Comparison of ENCODE assay signal across 18 cellular contexts in the genomic region with DNA sequence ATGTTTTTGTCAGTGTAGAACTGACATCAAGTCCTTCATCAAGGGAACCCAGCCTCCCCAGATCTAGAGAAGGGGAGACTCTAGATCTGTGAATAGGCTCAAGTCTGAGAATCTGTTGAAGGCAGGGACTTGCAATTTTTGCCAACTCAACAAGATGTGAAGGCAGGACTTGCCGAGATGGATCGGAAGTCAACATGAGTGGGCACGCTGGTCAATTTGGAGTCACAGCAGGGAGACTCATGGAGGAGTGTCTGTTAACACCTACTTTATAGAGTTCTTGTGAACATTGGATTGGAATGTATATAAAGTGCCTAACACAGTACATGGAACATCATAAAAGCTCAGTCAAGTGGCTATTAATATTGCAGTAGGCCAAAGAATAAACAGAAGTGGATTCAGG. TPM values are rescaled to one million over a fixed set of nuclear protein-coding genes. Genes with fewer than 3 reads are reported as not detected.
A peak's percentile ranks its signal among the peaks of the same experiment; 100 is the strongest.
DNase-seq lines count a peak whose midpoint lies in the region; ATAC-seq, FAIRE-seq and TF ChIP-seq lines count a peak whose summit lies in the region.
"Had no signal": no experiment of that assay in that cellular context is flagged by ENCODE, and none has a peak within 500 bp of the region (broad histone marks: within the 10 kb centered on the region; RNA-seq: fewer than 3 reads in every experiment).

No MANE protein-coding gene starts in this region.

- H3K27ac Mint-ChIP-seq in activated naive CD8-positive, alpha-beta T cell treated with anti-CD3 and anti-CD28 coated beads, Interleukin-2, amount 50 U/mL, for 24 hours: no peak overlapping the region
- H3K27ac Mint-ChIP-seq: GM23338 had no signal

- intact Hi-C loops in GM12878 (cut with micrococcal nuclease; ENCODE audit: unreplicated experiment): no loop called here
- intact Hi-C loops in Right ventricle myocardium inferior (cut with DNase I): no loop called here

- H3K4me1 Mint-ChIP-seq in activated naive CD8-positive, alpha-beta T cell treated with anti-CD3 and anti-CD28 coated beads, Interleukin-2, amount 50 U/mL, for 24 hours: peaks cover 3% of the 10 kb centered on the region
- H3K4me1 Mint-ChIP-seq: GM23338 had no signal

- H3K9ac ChIP-seq in GM12878 (ENCODE audit: control insufficient read depth, insufficient read depth, low read length): no peak overlapping the region

- peak; percentile 35 for FAIRE-seq in GM12878 (lab: Jason Lieb, UNC)
- FAIRE-seq: GM12892, RCC 7860 had no signal

- H3K36me3 ChIP-seq in GM12878 (ENCODE audit: control insufficient read depth in 2 of 2, insufficient read depth in 2 of 2, low read length in 1 of 2): peaks cover 8 to 14% of the 10 kb centered on the region in 2 experiments; a peak in 3 of 4 replicates

- in situ Hi-C loops in GM12878 (cut with MboI): no loop called here

- no peaks in the 10 kb centered on the region for H3K4me1 ChIP-seq in GM12878 (ENCODE audit: control insufficient read depth, insufficient read depth, low read length)
- H3K4me1 ChIP-seq: Caco-2 had no signal

- no peak for TF ChIP-seq CTCF in GM12878 (IDR thresholded peaks at IDR 0.05 in 2 of 3, conservative IDR thresholded peaks at IDR 0.05 in 1 of 3; ENCODE audit: control insufficient read depth in 2 of 3, extremely low read depth in 1 of 3, insufficient read depth in 1 of 3, low read depth in 3 of 3, low read length in 3 of 3)

- no peak for ATAC-seq in GM12878
- ATAC-seq in Right ventricle myocardium inferior: no peak
- ATAC-seq in activated naive CD8-positive, alpha-beta T cell treated with anti-CD3 and anti-CD28 coated beads, Interleukin-2, amount 50 U/mL, for 24 hours: no peak
- ATAC-seq: GM23338 had no signal

- no peaks in the 10 kb centered on the region for H3K9me3 ChIP-seq in GM12878 (replicated peaks; ENCODE audit: control insufficient read depth, insufficient read depth, low read length)
- H3K9me3 ChIP-seq: Caco-2 had no signal

- H3K9me3 Mint-ChIP-seq in activated naive CD8-positive, alpha-beta T cell treated with anti-CD3 and anti-CD28 coated beads, Interleukin-2, amount 50 U/mL, for 24 hours: no peaks in the 10 kb centered on the region

- H3K27me3 Mint-ChIP-seq in activated naive CD8-positive, alpha-beta T cell treated with anti-CD3 and anti-CD28 coated beads, Interleukin-2, amount 50 U/mL, for 24 hours: no peaks in the 10 kb centered on the region

- H3K27ac ChIP-seq in GM12878 (ENCODE audit: control insufficient read depth, insufficient read depth): no peak overlapping the region
- H3K27ac ChIP-seq: 22Rv1, SK-N-MC had no signal

- no TSS peak for BruUV-seq in GM12878 (replicated peaks; lab: Mats Ljungman, UMichigan)

- H3K36me3 Mint-ChIP-seq in activated naive CD8-positive, alpha-beta T cell treated with anti-CD3 and anti-CD28 coated beads, Interleukin-2, amount 50 U/mL, for 24 hours (ENCODE audit: low read depth): peaks cover 13% of the 10 kb centered on the region

- no peak for TF ChIP-seq POLR2A in GM12878 (IDR thresholded peaks at IDR 0.05; ENCODE audit: low read depth, low read length)

- 96% methylated on average over 3 of the region's 3 CpGs for whole genome bisulfite sequencing in GM12878 (ENCODE audit: insufficient coverage, insufficient replicate concordance, low lambda C conversion rate, missing lambda C conversion rate)

- H2AFZ ChIP-seq in GM12878 (ENCODE audit: control insufficient read depth, low read depth, low read length): no peak overlapping the region
- H2AFZ ChIP-seq: GM23338 had no signal

- no peak overlapping the region for H3K4me3 ChIP-seq in GM12878
- H3K4me3 ChIP-seq: GM23338, SK-N-MC had no signal

- no peak for TF ChIP-seq EP300 in GM12878 (IDR thresholded peaks at IDR 0.05; ENCODE audit: borderline replicate concordance in 1 of 2, control insufficient read depth in 1 of 2, low read depth in 2 of 2, low read length in 2 of 2)

- H3K4me3 Mint-ChIP-seq in activated naive CD8-positive, alpha-beta T cell treated with anti-CD3 and anti-CD28 coated beads, Interleukin-2, amount 50 U/mL, for 24 hours: no peak overlapping the region
- H3K4me3 Mint-ChIP-seq: GM23338 had no signal

- POLR2A ChIA-PET in GM12878 (lab: Charles Lee): no interaction called here

- RAD21 ChIA-PET in GM12878 (lab: Charles Lee; ENCODE audit: unreplicated experiment): interaction anchor here (2.0 to 3.8 kb wide), 3 partner anchors 16 to 170 kb away, joined by 6 to 20 read pairs (median 14); a partner anchor contains a TSS

- CTCF ChIA-PET in GM12878 (lab: Yijun Ruan, JAX): interaction anchor here (1.1 to 8.9 kb wide), 9 partner anchors 9 to 191 kb away, joined by 3 to 89 read pairs (median 3); a partner anchor contains a TSS

- H3K4me2 ChIP-seq in GM12878 (ENCODE audit: control insufficient read depth, insufficient read depth): no peak overlapping the region
- H3K4me2 ChIP-seq: GM23338 had no signal

- H4K20me1 ChIP-seq in GM12878 (ENCODE audit: control insufficient read depth, insufficient read depth): no peaks in the 10 kb centered on the region

- no peaks in the 10 kb centered on the region for H3K79me2 ChIP-seq in GM12878 (ENCODE audit: control insufficient read depth, insufficient read depth, low read length)

- no peaks in the 10 kb centered on the region for H3K27me3 ChIP-seq in GM12878 (replicated peaks in 1 of 2; ENCODE audit: control insufficient read depth in 2 of 2, insufficient read depth in 2 of 2, low read length in 1 of 2)

- peak; percentile 33 for DNase-seq in DMS53 (lab: John Stamatoyannopoulos, UW)
- DNase-seq in DMS53 treated with DMSO at 0.1 percent for 48 hours (lab: John Stamatoyannopoulos, UW; ENCODE audit: unreplicated experiment): no peak
- DNase-seq in DMS79 treated with DMSO at 0.1 percent for 48 hours (lab: John Stamatoyannopoulos, UW): peak; percentile 53
- DNase-seq in GM12878 (ENCODE audit: low read depth, low spot score): no peak
- no peak for DNase-seq in Right ventricle myocardium inferior (ENCODE audit: missing footprints)
- DNase-seq in activated naive CD8-positive, alpha-beta T cell treated with anti-CD3 and anti-CD28 coated beads, Interleukin-2, amount 50 U/mL, for 24 hours: no peak
- DNase-seq: Caco-2, HCEC 1CT, NCI-H1092 treated with DMSO at 0.1 percent for 48 hours, NCI-H187, NCI-H2107, NCI-H226, SHP77 had no signal

- SMC1A ChIA-PET in GM12878 (lab: Charles Lee; ENCODE audit: uncharacterized antibody, unreplicated experiment): interaction anchor here (1.1 to 8.6 kb wide), 4 partner anchors 8 to 191 kb away, joined by 3 to 64 read pairs (median 6); a partner anchor contains a TSS

- TF ChIP-seq RAD21 in GM12878 (IDR thresholded peaks at IDR 0.05; ENCODE audit: insufficient read depth, low read depth, low read length): no peak

RNA-seq across cellular contexts. Expression of a gene that starts 10.0 kb away (rescaled TPM):
- 8.7 and 9.3 TPM in 2 replicates for total RNA-seq in GM12878 (2013; cell fraction: nucleolus; rRNA removed)
- total RNA-seq in GM12878 (2014; rRNA removed) (10.7 and 11.5 TPM in 2 replicates), GM12878 (2014; rRNA removed; fragmentation: Illumina TruSeq; extraction: Trizol) (6.8 and 7.0 TPM in 2 replicates), GM12878 (2021) (12.4 and 13.2 TPM in 2 replicates), Right ventricle myocardium inferior (4.2 TPM)
- 3.3 TPM for polyA plus RNA-seq in GM12878 (2011; ENCODE audit: low read depth)
- polyA plus RNA-seq in GM12878 (2011; rRNA removed) (6.4 and 7.6 TPM in 2 replicates), GM12878 (2014; fragmentation: Illumina TruSeq; extraction: Trizol) (7.2 and 8.2 TPM in 2 replicates), GM12878 (2014; fragmentation: Nextera tagmentation; extraction: Ambion mirVana) (1 to 10 TPM; 4.7 to 6.3 TPM), GM12878 (2014; rRNA removed) (9.1 and 9.5 TPM in 2 replicates), GM12878 (2016; fragmentation: Nextera tagmentation; extraction: Ambion mirVana) (1 to 10 TPM; 8.8 to 9.9 TPM)
- polyA plus RNA-seq in GM12878 (2011; cell fraction: cytosol; rRNA removed): 8.6 and 10.9 TPM in 2 replicates
- 10.5 and 15.1 TPM in 2 replicates for polyA plus RNA-seq in GM12878 (2011; cell fraction: nucleus; rRNA removed)
- 4.9 and 5.7 TPM in 2 replicates for polyA plus RNA-seq in GM12878 (2012)
- polyA minus RNA-seq in GM12878 (2011; rRNA and poly(A)+ RNA removed): 7.9 and 15.4 TPM in 2 replicates
- polyA minus RNA-seq in GM12878 (2011; cell fraction: cytosol; rRNA and poly(A)+ RNA removed): 4.7 and 6.8 TPM in 2 replicates
- 5.2 and 10.3 TPM in 2 replicates for polyA minus RNA-seq in GM12878 (2011; cell fraction: nucleus; rRNA and poly(A)+ RNA removed)

RNA-seq across cellular contexts. Expression of a gene that starts 14.7 kb away (rescaled TPM):
- 64.7 and 73.9 TPM in 2 replicates for total RNA-seq in GM12878 (2013; cell fraction: nucleolus; rRNA removed)
- 8.9 and 9.1 TPM in 2 replicates for total RNA-seq in GM12878 (2014; rRNA removed)
- 6.4 and 7.0 TPM in 2 replicates for total RNA-seq in GM12878 (2014; rRNA removed; fragmentation: Illumina TruSeq; extraction: Trizol)
- total RNA-seq in GM12878 (2021): 11.1 and 11.5 TPM in 2 replicates
- polyA plus RNA-seq in GM12878 (2011; ENCODE audit: low read depth): 3.0 TPM
- 10.8 and 11.6 TPM in 2 replicates for polyA plus RNA-seq in GM12878 (2011; rRNA removed)
- 10.9 and 11.7 TPM in 2 replicates for polyA plus RNA-seq in GM12878 (2011; cell fraction: cytosol; rRNA removed)
- 14.9 and 20.0 TPM in 2 replicates for polyA plus RNA-seq in GM12878 (2011; cell fraction: nucleus; rRNA removed)
- 6.5 and 7.5 TPM in 2 replicates for polyA plus RNA-seq in GM12878 (2012)
- 5.8 and 6.2 TPM in 2 replicates for polyA plus RNA-seq in GM12878 (2014; fragmentation: Illumina TruSeq; extraction: Trizol)
- 1 to 10 TPM in 1 of 2 experiments, under 1 TPM in 1; 0.87 to 1.5 TPM for polyA plus RNA-seq in GM12878 (2014; fragmentation: Nextera tagmentation; extraction: Ambion mirVana)
- polyA plus RNA-seq in GM12878 (2014; rRNA removed): 11.5 and 12.8 TPM in 2 replicates
- polyA plus RNA-seq in GM12878 (2016; fragmentation: Nextera tagmentation; extraction: Ambion mirVana): 1 to 10 TPM; 5.9 to 8.1 TPM
- 6.2 and 11.4 TPM in 2 replicates for polyA minus RNA-seq in GM12878 (2011; rRNA and poly(A)+ RNA removed)
- 4.7 and 5.9 TPM in 2 replicates for polyA minus RNA-seq in GM12878 (2011; cell fraction: cytosol; rRNA and poly(A)+ RNA removed)
- polyA minus RNA-seq in GM12878 (2011; cell fraction: nucleus; rRNA and poly(A)+ RNA removed): 8.6 and 13.2 TPM in 2 replicates
- 7.6 TPM for total RNA-seq in Right ventricle myocardium inferior

RNA-seq across cellular contexts. Expression of a gene that starts 28.7 kb away (rescaled TPM):
- total RNA-seq in GM12878 (2013; cell fraction: nucleolus; rRNA removed): 16.5 and 18.2 TPM in 2 replicates
- total RNA-seq in GM12878 (2014; rRNA removed) (12.5 and 13.6 TPM in 2 replicates), GM12878 (2014; rRNA removed; fragmentation: Illumina TruSeq; extraction: Trizol) (7.4 and 8.6 TPM in 2 replicates), GM12878 (2021) (9.2 and 12.6 TPM in 2 replicates), Right ventricle myocardium inferior (12.2 TPM)
- 1.7 TPM for polyA plus RNA-seq in GM12878 (2011; ENCODE audit: low read depth)
- polyA plus RNA-seq in GM12878 (2011; rRNA removed) (6.0 and 6.3 TPM in 2 replicates), GM12878 (2014; fragmentation: Illumina TruSeq; extraction: Trizol) (2.7 and 8.5 TPM in 2 replicates), GM12878 (2014; fragmentation: Nextera tagmentation; extraction: Ambion mirVana) (under 1 TPM; 0.14 to 0.88 TPM), GM12878 (2014; rRNA removed) (12.9 and 13.7 TPM in 2 replicates), GM12878 (2016; fragmentation: Nextera tagmentation; extraction: Ambion mirVana) (10 to 100 TPM; 16.2 to 17.4 TPM)
- polyA plus RNA-seq in GM12878 (2011; cell fraction: cytosol; rRNA removed): 5.5 and 8.8 TPM in 2 replicates
- polyA plus RNA-seq in GM12878 (2011; cell fraction: nucleus; rRNA removed): 8.9 and 11.8 TPM in 2 replicates
- polyA plus RNA-seq in GM12878 (2012): 5.8 and 8.9 TPM in 2 replicates
- 1.2 and 2.8 TPM in 2 replicates for polyA minus RNA-seq in GM12878 (2011; rRNA and poly(A)+ RNA removed)
- 2.0 and 2.2 TPM in 2 replicates for polyA minus RNA-seq in GM12878 (2011; cell fraction: cytosol; rRNA and poly(A)+ RNA removed)
- polyA minus RNA-seq in GM12878 (2011; cell fraction: nucleus; rRNA and poly(A)+ RNA removed): 5.1 and 8.8 TPM in 2 replicates

RNA-seq across cellular contexts. Expression of a gene that starts 42.0 kb away (rescaled TPM):
- 16.0 TPM in 2 replicates for total RNA-seq in GM12878 (2013; cell fraction: nucleolus; rRNA removed)
- total RNA-seq in GM12878 (2014; rRNA removed) (9.0 and 9.2 TPM in 2 replicates), GM12878 (2014; rRNA removed; fragmentation: Illumina TruSeq; extraction: Trizol) (3.4 and 3.5 TPM in 2 replicates), GM12878 (2021) (11.2 and 11.9 TPM in 2 replicates), Right ventricle myocardium inferior (10.0 TPM)
- polyA plus RNA-seq in GM12878 (2011; ENCODE audit: low read depth): 3.2 TPM
- polyA plus RNA-seq in GM12878 (2011; rRNA removed) (2.7 and 2.8 TPM in 2 replicates), GM12878 (2014; fragmentation: Illumina TruSeq; extraction: Trizol) (2.8 and 3.2 TPM in 2 replicates), GM12878 (2014; fragmentation: Nextera tagmentation; extraction: Ambion mirVana) (1 to 10 TPM in 1 of 2 experiments, under 1 TPM in 1; 0.61 to 1.6 TPM), GM12878 (2014; rRNA removed) (9.5 and 10.8 TPM in 2 replicates), GM12878 (2016; fragmentation: Nextera tagmentation; extraction: Ambion mirVana) (1 to 10 TPM; 4.2 to 4.8 TPM)
- polyA plus RNA-seq in GM12878 (2011; cell fraction: cytosol; rRNA removed): 5.7 and 5.8 TPM in 2 replicates
- 5.2 and 7.8 TPM in 2 replicates for polyA plus RNA-seq in GM12878 (2011; cell fraction: nucleus; rRNA removed)
- 5.6 and 6.1 TPM in 2 replicates for polyA plus RNA-seq in GM12878 (2012)
- 1.6 and 3.5 TPM in 2 replicates for polyA minus RNA-seq in GM12878 (2011; rRNA and poly(A)+ RNA removed)
- 4.0 and 4.4 TPM in 2 replicates for polyA minus RNA-seq in GM12878 (2011; cell fraction: cytosol; rRNA and poly(A)+ RNA removed)
- polyA minus RNA-seq in GM12878 (2011; cell fraction: nucleus; rRNA and poly(A)+ RNA removed): 2.8 and 4.6 TPM in 2 replicates

RNA-seq across cellular contexts. Expression of a gene that starts 50.5 kb away (rescaled TPM):
- total RNA-seq in GM12878 (2013; cell fraction: nucleolus; rRNA removed): 26.8 and 27.4 TPM in 2 replicates
- total RNA-seq in GM12878 (2014; rRNA removed) (16.3 and 18.8 TPM in 2 replicates), GM12878 (2014; rRNA removed; fragmentation: Illumina TruSeq; extraction: Trizol) (8.4 and 9.4 TPM in 2 replicates), GM12878 (2021) (58.5 and 66.8 TPM in 2 replicates), Right ventricle myocardium inferior (18.2 TPM)
- 15.9 TPM for polyA plus RNA-seq in GM12878 (2011; ENCODE audit: low read depth)
- polyA plus RNA-seq in GM12878 (2011; rRNA removed) (8.7 and 12.3 TPM in 2 replicates), GM12878 (2014; fragmentation: Illumina TruSeq; extraction: Trizol) (15.6 and 19.5 TPM in 2 replicates), GM12878 (2014; fragmentation: Nextera tagmentation; extraction: Ambion mirVana) (1 to 10 TPM; 2.5 to 8.7 TPM), GM12878 (2014; rRNA removed) (41.3 and 43.5 TPM in 2 replicates), GM12878 (2016; fragmentation: Nextera tagmentation; extraction: Ambion mirVana) (10 to 100 TPM; 28.9 to 31.9 TPM)
- 11.7 and 12.4 TPM in 2 replicates for polyA plus RNA-seq in GM12878 (2011; cell fraction: cytosol; rRNA removed)
- polyA plus RNA-seq in GM12878 (2011; cell fraction: nucleus; rRNA removed): 72.9 and 93.5 TPM in 2 replicates
- polyA plus RNA-seq in GM12878 (2012): 37.7 and 38.0 TPM in 2 replicates
- 6.6 and 7.9 TPM in 2 replicates for polyA minus RNA-seq in GM12878 (2011; rRNA and poly(A)+ RNA removed)
- 9.4 and 10.1 TPM in 2 replicates for polyA minus RNA-seq in GM12878 (2011; cell fraction: cytosol; rRNA and poly(A)+ RNA removed)
- polyA minus RNA-seq in GM12878 (2011; cell fraction: nucleus; rRNA and poly(A)+ RNA removed): 23.7 and 35.2 TPM in 2 replicates

Comparison
In these comparisons a context has a peak if more than half of its experiments do, and no peak if none do; other contexts are left out.
1. DNase-seq: peak in DMS53 (single experiment) and DMS79 treated with DMSO at 0.1 percent for 48 hours (single experiment); none in DMS53 treated with DMSO at 0.1 percent for 48 hours (single experiment), GM12878 (single experiment), Right ventricle myocardium inferior (single experiment) and activated naive CD8-positive, alpha-beta T cell treated with anti-CD3 and anti-CD28 coated beads, Interleukin-2, amount 50 U/mL, for 24 hours (single experiment).